Comparison of ENCODE assay signal across 9 cellular contexts in the genomic region with DNA sequence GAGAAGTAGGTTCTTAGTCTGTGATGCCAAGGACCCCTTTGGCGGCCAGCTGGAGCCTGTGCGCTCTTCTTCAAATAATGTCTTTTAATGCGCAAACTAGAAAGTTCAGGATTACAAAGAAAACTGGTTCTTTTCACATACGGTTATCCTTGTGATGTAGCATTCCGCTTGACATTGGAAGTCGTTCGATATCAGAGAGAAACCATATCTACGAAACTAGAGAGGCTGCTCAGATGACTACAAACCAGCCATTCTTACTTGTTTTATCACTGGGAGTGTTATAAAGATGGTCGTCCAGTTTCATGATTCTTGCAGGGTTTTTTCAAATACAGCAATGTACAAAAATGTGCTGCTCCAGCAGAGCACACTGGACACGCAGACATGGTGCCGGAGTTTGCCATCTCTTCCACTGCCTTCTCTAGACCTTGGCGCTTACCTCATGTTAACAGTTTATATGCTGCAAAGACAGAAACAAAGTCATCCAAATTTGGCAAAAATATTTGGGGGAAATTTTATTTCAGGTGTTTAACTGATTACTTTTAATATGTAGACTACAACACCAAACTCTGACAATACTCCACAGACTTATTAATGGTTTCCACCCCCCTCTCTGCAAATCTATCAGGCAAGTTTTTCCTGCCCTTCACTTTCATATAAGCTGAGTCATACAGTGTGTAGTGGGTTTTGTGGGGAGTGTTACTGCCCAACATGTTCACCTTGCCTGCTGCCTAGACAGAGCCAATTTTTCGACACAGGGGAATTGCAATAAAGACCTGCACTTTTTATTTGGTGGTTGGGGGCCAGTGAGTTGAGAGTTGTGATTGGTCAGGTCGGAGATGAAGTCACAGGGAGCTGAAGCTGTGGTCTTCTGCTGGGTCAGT.
DNase-seq lines count a peak whose midpoint lies in the region; ATAC-seq and TF ChIP-seq lines count a peak whose summit lies in the region.
"Had no signal": no experiment of that assay in that cellular context is flagged by ENCODE, and none has a peak within 500 bp of the region (broad histone marks: within the 10 kb centered on the region; RNA-seq: fewer than 3 reads in every experiment).

No MANE protein-coding gene starts in this region.

- peak overlapping the region; percentile 88 for H3K4me3 Mint-ChIP-seq in CD8-positive, alpha-beta T cell
- H3K4me3 Mint-ChIP-seq in MCF 10A (ENCODE audit: unreplicated experiment): peak overlapping the region; percentile 40
- peak overlapping the region; percentile 81 to 92 (median 88) for H3K4me3 Mint-ChIP-seq in naive thymus-derived CD4-positive, alpha-beta T cell

- no peak overlapping the region for H3K4me3 ChIP-seq in CD8-positive, alpha-beta T cell (ENCODE audit: low read depth, low read length)
- H3K4me3 ChIP-seq in NB4 (ENCODE audit: low read depth, low read length): no peak overlapping the region
- peak overlapping the region; percentile 18 for H3K4me3 ChIP-seq in naive thymus-derived CD4-positive, alpha-beta T cell (ENCODE audit: low read length)
- H3K4me3 ChIP-seq: uterus had no signal

- no peaks in the 10 kb centered on the region for H3K36me3 ChIP-seq in CD8-positive, alpha-beta T cell (ENCODE audit: insufficient read depth, low read length)
- no peaks in the 10 kb centered on the region for H3K36me3 ChIP-seq in naive thymus-derived CD4-positive, alpha-beta T cell (ENCODE audit: control insufficient read depth in 2 of 3, insufficient read depth in 3 of 3, low read length in 3 of 3)
- H3K36me3 ChIP-seq: uterus had no signal

- peaks cover 16% of the 10 kb centered on the region for H3K4me1 ChIP-seq in CD8-positive, alpha-beta T cell (ENCODE audit: insufficient read depth, low read length)
- H3K4me1 ChIP-seq in naive thymus-derived CD4-positive, alpha-beta T cell (ENCODE audit: control insufficient read depth in 2 of 2, insufficient read depth in 2 of 2, low read length in 2 of 2): peaks cover 4 to 7% of the 10 kb centered on the region in 2 donors
- H3K4me1 ChIP-seq: uterus had no signal

- H3K9me3 ChIP-seq in CD8-positive, alpha-beta T cell (ENCODE audit: low read length): no peaks in the 10 kb centered on the region
- no peaks in the 10 kb centered on the region for H3K9me3 ChIP-seq in naive thymus-derived CD4-positive, alpha-beta T cell (ENCODE audit: control insufficient read depth in 2 of 3, low read length in 3 of 3)
- H3K9me3 ChIP-seq: uterus had no signal

- peak overlapping the region; percentile 5 for H3K27ac Mint-ChIP-seq in CD8-positive, alpha-beta T cell
- H3K27ac Mint-ChIP-seq in MCF 10A (ENCODE audit: low read depth, unreplicated experiment): no peak overlapping the region
- peak overlapping the region in 8 of 9 donors; percentile 31 to 87 (median 66) for H3K27ac Mint-ChIP-seq in naive thymus-derived CD4-positive, alpha-beta T cell

- no peaks in the 10 kb centered on the region for H3K27me3 ChIP-seq in CD8-positive, alpha-beta T cell (ENCODE audit: insufficient read depth, low read length)
- no peaks in the 10 kb centered on the region for H3K27me3 ChIP-seq in naive thymus-derived CD4-positive, alpha-beta T cell (ENCODE audit: control insufficient read depth in 2 of 2, insufficient read depth in 2 of 2, low read length in 2 of 2)

- TF ChIP-seq POLR2A in NB4 (IDR thresholded peaks at IDR 0.05; ENCODE audit: extremely low read depth, insufficient read length): no peak

- H3K27me3 Mint-ChIP-seq in CD8-positive, alpha-beta T cell (ENCODE audit: low read depth): peaks cover 3% of the 10 kb centered on the region
- H3K27me3 Mint-ChIP-seq in MCF 10A (ENCODE audit: insufficient read depth, unreplicated experiment): peaks cover 6% of the 10 kb centered on the region
- H3K27me3 Mint-ChIP-seq in naive thymus-derived CD4-positive, alpha-beta T cell: peaks cover 0 to 38% (median 5%) of the 10 kb centered on the region in 5 donors

- CTCF ChIA-PET in CD8-positive, alpha-beta T cell (lab: Charles Lee): interaction anchor here (1.6 kb wide), 1 partner anchor 9 kb away, joined by 3 read pairs; no protein-coding TSS in a partner anchor
- CTCF ChIA-PET in MCF 10A (lab: Yijun Ruan, JAX): no interaction called here
- CTCF ChIA-PET in naive thymus-derived CD4-positive, alpha-beta T cell (lab: Charles Lee): no interaction called here

- H3K27ac ChIP-seq in CD8-positive, alpha-beta T cell (ENCODE audit: low read depth, low read length): no peak overlapping the region
- no peak overlapping the region for H3K27ac ChIP-seq in naive thymus-derived CD4-positive, alpha-beta T cell (ENCODE audit: low read depth, low read length)
- H3K27ac ChIP-seq: uterus had no signal

- DNase-seq in CD8-positive, alpha-beta T cell: no peak
- DNase-seq in NB4 (ENCODE audit: low read depth): peak; percentile 39
- DNase-seq in MCF 10A (ENCODE audit: unreplicated experiment): no peak
- peak in 1 of 9 donors; percentile 29 for DNase-seq in naive thymus-derived CD4-positive, alpha-beta T cell
- DNase-seq in NCI-H345 (lab: John Stamatoyannopoulos, UW): no peak
- no peak for DNase-seq in NCI-H748 (lab: John Stamatoyannopoulos, UW; ENCODE audit: unreplicated experiment)
- no peak for DNase-seq in GM19240 (ENCODE audit: insufficient read length, low spot score)
- DNase-seq: uterus had no signal

- intact Hi-C loops in CD8-positive, alpha-beta T cell (cut with DNase I, micrococcal nuclease): no loop called here
- intact Hi-C loops in MCF 10A (cut with micrococcal nuclease): no loop called here
- intact Hi-C loops in naive thymus-derived CD4-positive, alpha-beta T cell (cut with micrococcal nuclease): loop anchor here in 1 of 2 donors (1.0 to 5.0 kb wide), 2 partner anchors 8 to 81 kb away; no protein-coding TSS in a partner anchor

- no peaks in the 10 kb centered on the region for H3K36me3 Mint-ChIP-seq in CD8-positive, alpha-beta T cell
- H3K36me3 Mint-ChIP-seq in MCF 10A (ENCODE audit: insufficient read depth, unreplicated experiment): peaks cover 6% of the 10 kb centered on the region
- H3K36me3 Mint-ChIP-seq in naive thymus-derived CD4-positive, alpha-beta T cell: no peaks in the 10 kb centered on the region

- no peak for ATAC-seq in CD8-positive, alpha-beta T cell
- no peak for ATAC-seq in naive thymus-derived CD4-positive, alpha-beta T cell
- no peak for ATAC-seq in GM19395 (IDR thresholded peaks at IDR 0.05; ENCODE audit: unreplicated experiment)

- no peaks in the 10 kb centered on the region for H3K9me3 Mint-ChIP-seq in CD8-positive, alpha-beta T cell
- no peaks in the 10 kb centered on the region for H3K9me3 Mint-ChIP-seq in MCF 10A (ENCODE audit: unreplicated experiment)
- H3K9me3 Mint-ChIP-seq in naive thymus-derived CD4-positive, alpha-beta T cell: peaks cover 0 to 2% (median 0%) of the 10 kb centered on the region in 11 donors

- no TSS peak for BruUV-seq in MCF 10A (replicated peaks; lab: Mats Ljungman, UMichigan)

- peaks cover 26% of the 10 kb centered on the region for H3K4me1 Mint-ChIP-seq in CD8-positive, alpha-beta T cell (ENCODE audit: low read depth)
- no peaks in the 10 kb centered on the region for H3K4me1 Mint-ChIP-seq in MCF 10A (ENCODE audit: insufficient read depth, unreplicated experiment)
- peaks cover 20 to 45% (median 32%) of the 10 kb centered on the region in 7 donors for H3K4me1 Mint-ChIP-seq in naive thymus-derived CD4-positive, alpha-beta T cell

- TF ChIP-seq CTCF in CD8-positive, alpha-beta T cell (IDR thresholded peaks at IDR 0.05): no peak
- TF ChIP-seq CTCF in NB4 (IDR thresholded peaks at IDR 0.05; ENCODE audit: low read depth, low read length) (no peak), MCF 10A (IDR thresholded peaks at IDR 0.05; ENCODE audit: unreplicated experiment) (no peak)

- POLR2A ChIA-PET in CD8-positive, alpha-beta T cell (lab: Charles Lee): interaction anchor here (0.9 kb wide), 1 partner anchor 10 kb away, joined by 6 read pairs; no protein-coding TSS in a partner anchor
- POLR2A ChIA-PET in MCF 10A (lab: Yijun Ruan, JAX): interaction anchor here (0.6 to 0.7 kb wide), 2 partner anchors 18 to 28 kb away, joined by 3 read pairs; no protein-coding TSS in a partner anchor
- POLR2A ChIA-PET in naive thymus-derived CD4-positive, alpha-beta T cell (lab: Charles Lee): interaction anchor here (1.0 kb wide), 1 partner anchor 10 kb away, joined by 4 read pairs; no protein-coding TSS in a partner anchor
